ENCODE assay signal across 12 cellular contexts in the genomic region with DNA sequence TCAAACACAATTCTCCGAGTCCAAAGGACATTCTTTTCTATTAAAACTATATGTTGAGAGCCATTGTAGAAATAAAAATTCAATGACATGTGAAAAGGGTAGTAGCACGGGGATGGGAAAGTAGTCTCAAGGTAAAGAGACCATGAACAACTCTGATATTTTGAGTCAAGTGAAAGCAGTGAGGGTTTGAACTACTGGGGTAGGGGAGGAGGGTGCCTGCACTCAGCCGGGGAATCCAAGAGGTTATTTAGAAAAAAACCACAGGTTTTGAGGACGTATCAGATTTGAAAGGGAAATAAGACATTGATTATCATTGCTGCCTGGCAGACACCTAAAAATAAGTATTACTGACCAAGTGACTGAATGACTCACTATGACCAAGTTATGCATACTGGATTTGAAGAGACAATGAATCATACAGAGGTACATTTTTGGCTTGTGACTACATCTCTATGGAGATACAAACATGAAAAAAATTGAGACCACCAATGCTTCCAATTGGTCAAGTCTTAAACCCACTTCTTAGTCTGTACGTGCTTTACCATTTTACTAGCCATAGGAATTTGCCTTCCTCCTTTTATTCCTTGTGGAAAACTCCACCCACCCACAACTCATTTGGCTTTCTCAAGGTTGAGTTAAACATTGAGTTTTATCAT.
DNase-seq lines count a peak whose midpoint lies in the region; ATAC-seq and TF ChIP-seq lines count a peak whose summit lies in the region.
"Had no signal": no experiment of that assay in that cellular context is flagged by ENCODE, and none has a peak within 500 bp of the region (broad histone marks: within the 10 kb centered on the region; RNA-seq: fewer than 3 reads in every experiment).

No MANE protein-coding gene starts in this region.

- no peaks in the 10 kb centered on the region for H3K9me3 Mint-ChIP-seq in stimulated activated memory B cell treated with anti-CD40 and anti-IgM and Interleukin-4, amounts not matched to agents 10 μg/mL and 1 μg/mL and 100 μg/mL, for 72 hours
- H3K9me3 Mint-ChIP-seq: nephron progenitor cell had no signal

- TF ChIP-seq CTCF in fibroblast of pulmonary artery (IDR thresholded peaks at IDR 0.05; ENCODE audit: low read length, missing control alignments): no peak

- DNase-seq in EL (peak; percentile 86), HS-5 (ENCODE audit: low read depth) (peak; percentile 91), fibroblast of pulmonary artery (ENCODE audit: low read depth) (peak; percentile 46), Ammon's horn (ENCODE audit: low spot score) (no peak), NCI-H2107 treated with DMSO at 0.1 percent for 48 hours (lab: John Stamatoyannopoulos, UW; ENCODE audit: unreplicated experiment) (no peak)
- DNase-seq: glutamatergic neuron, NCI-H2107, nephron progenitor cell had no signal

- peaks cover 9% of the 10 kb centered on the region for H3K27me3 Mint-ChIP-seq in stimulated activated memory B cell treated with anti-CD40 and anti-IgM and Interleukin-4, amounts not matched to agents 10 μg/mL and 1 μg/mL and 100 μg/mL, for 72 hours

- ATAC-seq in GM21737 (IDR thresholded peaks at IDR 0.05; ENCODE audit: unreplicated experiment) (peak; percentile 46), HG02970 (IDR thresholded peaks at IDR 0.05; ENCODE audit: low FRiP score, unreplicated experiment) (no peak)
- ATAC-seq in stimulated activated memory B cell treated with anti-CD40 and anti-IgM and Interleukin-4, amounts not matched to agents 10 μg/mL and 1 μg/mL and 100 μg/mL, for 72 hours: no peak

- H3K27ac Mint-ChIP-seq in stimulated activated memory B cell treated with anti-CD40 and anti-IgM and Interleukin-4, amounts not matched to agents 10 μg/mL and 1 μg/mL and 100 μg/mL, for 72 hours: no peak overlapping the region
- H3K27ac Mint-ChIP-seq: activated naive CD8-positive, alpha-beta T cell; nephron progenitor cell had no signal

- H3K36me3 Mint-ChIP-seq in stimulated activated memory B cell treated with anti-CD40 and anti-IgM and Interleukin-4, amounts not matched to agents 10 μg/mL and 1 μg/mL and 100 μg/mL, for 72 hours: peaks cover 5% of the 10 kb centered on the region

- H3K4me3 ChIP-seq in fibroblast of pulmonary artery (replicated peaks; ENCODE audit: low read depth, low read length): no peak overlapping the region

- peaks cover 6% of the 10 kb centered on the region for H3K4me1 Mint-ChIP-seq in stimulated activated memory B cell treated with anti-CD40 and anti-IgM and Interleukin-4, amounts not matched to agents 10 μg/mL and 1 μg/mL and 100 μg/mL, for 72 hours
- H3K4me1 Mint-ChIP-seq: nephron progenitor cell had no signal

- no peak overlapping the region for H3K4me3 Mint-ChIP-seq in stimulated activated memory B cell treated with anti-CD40 and anti-IgM and Interleukin-4, amounts not matched to agents 10 μg/mL and 1 μg/mL and 100 μg/mL, for 72 hours
- H3K4me3 Mint-ChIP-seq: activated naive CD8-positive, alpha-beta T cell; nephron progenitor cell had no signal

Comparison
In these comparisons a context has a peak if more than half of its experiments do, and no peak if none do; other contexts are left out.
1. DNase-seq: peak in EL (single experiment), HS-5 (single experiment) and fibroblast of pulmonary artery (single experiment); none in Ammon's horn (single experiment) and NCI-H2107 treated with DMSO at 0.1 percent for 48 hours (single experiment).